Comparison of ENCODE assay signal across 8 cellular contexts in the genomic region with DNA sequence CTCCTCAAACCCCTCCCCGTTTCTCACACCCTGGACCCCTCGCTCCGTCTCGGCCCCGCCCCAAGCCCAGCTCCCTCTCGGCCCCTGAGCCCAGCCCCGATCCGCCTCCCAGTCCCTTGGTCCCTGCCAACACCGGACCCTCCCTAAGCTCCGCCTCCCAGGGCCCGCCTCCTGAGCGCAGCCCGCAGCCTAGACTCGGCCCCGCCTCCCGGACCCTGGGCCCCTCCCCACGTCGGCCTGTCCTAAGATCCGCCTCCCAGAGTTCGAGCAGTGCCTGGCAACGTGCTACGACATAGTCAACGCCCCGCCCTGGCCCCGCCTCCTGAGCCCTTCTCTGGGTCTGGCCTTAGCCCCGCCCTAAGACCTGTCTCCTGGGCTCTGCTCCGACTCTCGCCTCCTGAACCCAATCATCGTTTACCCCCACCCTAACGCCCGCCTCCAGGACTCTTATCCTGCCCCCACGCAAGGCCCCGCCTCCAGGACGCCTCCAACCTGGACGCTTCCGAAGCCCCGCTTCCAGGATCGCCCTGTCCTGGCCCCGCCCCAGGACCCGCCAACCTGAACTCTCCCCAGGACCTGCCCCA. TPM values are rescaled to one million over a fixed set of nuclear protein-coding genes. Genes with fewer than 3 reads are reported as not detected.
DNase-seq lines count a peak whose midpoint lies in the region; ATAC-seq and TF ChIP-seq lines count a peak whose summit lies in the region.
"Not testable (repeated sequence)": the region's sequence is repeated elsewhere in the genome, so short reads cannot be mapped to it uniquely, and the experiment has no call there.

No MANE protein-coding gene starts in this region.

- intact Hi-C loops in mammary epithelial cell (cut with micrococcal nuclease) = loop anchor here (2.0 kb wide), 1 partner anchor 149 kb away; no protein-coding TSS in a partner anchor

- H3K4me2 ChIP-seq in mammary epithelial cell (ENCODE audit: insufficient read depth, low read depth, low read length) = not testable (repeated sequence)

- not testable (repeated sequence) for H3K79me2 ChIP-seq in ACC112 (ENCODE audit: control insufficient read depth, insufficient read depth, low read length, unreplicated experiment); mammary epithelial cell (ENCODE audit: insufficient read depth, low read length)

- peak overlapping the region; percentile 67 for H3K27ac ChIP-seq in ACC112 (ENCODE audit: low read depth, low read length)
- peak overlapping the region; percentile 73 for H3K27ac ChIP-seq in WERI-Rb-1
- peak overlapping the region; percentile 85 for H3K27ac ChIP-seq in mammary epithelial cell (ENCODE audit: insufficient read depth, low read depth, low read length)
- H3K27ac ChIP-seq in iPS-20b (ENCODE audit: low read length) = not testable (repeated sequence)
- peak overlapping the region; percentile 46 to 93 (median 86) for H3K27ac ChIP-seq in skin epidermis

- H2AFZ ChIP-seq in ACC112 (ENCODE audit: low read length, unreplicated experiment) (peak overlapping the region; percentile 89), mammary epithelial cell (ENCODE audit: low read depth, low read length) (peak overlapping the region; percentile 78)

- CTCF ChIA-PET in mammary epithelial cell (lab: Charles Lee; ENCODE audit: low non-redundant PET) = not testable (repeated sequence)

- not testable (repeated sequence) for H3K9me3 ChIP-seq in WERI-Rb-1 (ENCODE audit: severe bottlenecking); mammary epithelial cell (replicated peaks; ENCODE audit: insufficient read depth, low read length); iPS-20b (ENCODE audit: insufficient read depth, low read depth, low read length)

- H3K36me3 ChIP-seq in ACC112 (ENCODE audit: insufficient read depth, low read length); WERI-Rb-1; mammary epithelial cell (ENCODE audit: insufficient read depth, low read length); iPS-20b (ENCODE audit: insufficient read depth, low read depth, low read length): not testable (repeated sequence)

- H3K9ac ChIP-seq in mammary epithelial cell (ENCODE audit: insufficient read depth, low read length); iPS-20b (ENCODE audit: low read depth, low read length): not testable (repeated sequence)

- H3K27me3 ChIP-seq in ACC112 (ENCODE audit: insufficient read depth, low read length); WERI-Rb-1 (ENCODE audit: insufficient read depth, low read depth, severe bottlenecking); mammary epithelial cell (ENCODE audit: insufficient read depth, low read length); iPS-20b (ENCODE audit: insufficient read depth, low read length): not testable (repeated sequence)

- not testable (repeated sequence) for H4K20me1 ChIP-seq in mammary epithelial cell (ENCODE audit: insufficient read depth, low read length)

- not testable (repeated sequence) for TF ChIP-seq CTCF in WERI-Rb-1 (IDR thresholded peaks at IDR 0.05; ENCODE audit: low read depth, low read length); mammary epithelial cell (conservative IDR thresholded peaks at IDR 0.05 in 1 of 2, IDR thresholded peaks at IDR 0.05 in 1 of 2; ENCODE audit: extremely low read depth in 1 of 2, insufficient read depth in 1 of 2, low read depth in 1 of 2, low read length in 2 of 2)

- in situ Hi-C loops in mammary epithelial cell (cut with MboI; ENCODE audit: low sequenced_read_pairs in 2 of 2) = not testable (repeated sequence)

- H3K4me3 ChIP-seq in ACC112 (ENCODE audit: low read depth, low read length) (peak overlapping the region; percentile 87), WERI-Rb-1 (ENCODE audit: low read depth, low read length) (peak overlapping the region; percentile 71), mammary epithelial cell (replicated peaks in 1 of 3; ENCODE audit: insufficient read depth in 1 of 3, low read depth in 2 of 3, low read length in 3 of 3) (peak overlapping the region; percentile 50 to 61 (median 56)), iPS-20b (ENCODE audit: low read length) (peak overlapping the region; percentile 76; the same call in 1 of the 2 replicates), skin epidermis (peak overlapping the region; percentile 48 to 74 (median 70))

- not testable (repeated sequence) for H3K4me1 ChIP-seq in ACC112 (ENCODE audit: control insufficient read depth, insufficient read depth, low read length, unreplicated experiment); mammary epithelial cell (ENCODE audit: insufficient read depth, low read length); iPS-20b (ENCODE audit: insufficient read depth, low read length)

- DNase-seq in NCI-H2196 treated with DMSO at 0.1 percent for 48 hours (lab: John Stamatoyannopoulos, UW; ENCODE audit: unreplicated experiment) (peak; percentile 99), WERI-Rb-1 (peak; percentile 100), mammary epithelial cell (peak; percentile 99)

- BruUV-seq in mammary epithelial cell (replicated peaks; lab: Mats Ljungman, UMichigan) = not testable (repeated sequence)

- ATAC-seq in GM18870 (IDR thresholded peaks at IDR 0.05; ENCODE audit: unreplicated experiment) (peak; percentile 92), HG03139 (IDR thresholded peaks at IDR 0.05; ENCODE audit: unreplicated experiment) (peak; percentile 75)

- dilution Hi-C loops in mammary epithelial cell (cut with HindIII; ENCODE audit: low sequenced_read_pairs) = not testable (repeated sequence)

- WGBS in mammary epithelial cell (ENCODE audit: low coverage, missing lambda C conversion rate) = 10% methylated on average over 2 of the region's 40 CpGs

RNA-seq across cellular contexts. Expression of gene ROPN1B, which starts 53.1 kb away (rescaled TPM):
- not detected for total RNA-seq in mammary epithelial cell
- polyA plus RNA-seq in mammary epithelial cell = 0.49 TPM
- polyA minus RNA-seq in mammary epithelial cell = not detected
